9 cellular contexts compared by ENCODE assay signal in the genomic region with DNA sequence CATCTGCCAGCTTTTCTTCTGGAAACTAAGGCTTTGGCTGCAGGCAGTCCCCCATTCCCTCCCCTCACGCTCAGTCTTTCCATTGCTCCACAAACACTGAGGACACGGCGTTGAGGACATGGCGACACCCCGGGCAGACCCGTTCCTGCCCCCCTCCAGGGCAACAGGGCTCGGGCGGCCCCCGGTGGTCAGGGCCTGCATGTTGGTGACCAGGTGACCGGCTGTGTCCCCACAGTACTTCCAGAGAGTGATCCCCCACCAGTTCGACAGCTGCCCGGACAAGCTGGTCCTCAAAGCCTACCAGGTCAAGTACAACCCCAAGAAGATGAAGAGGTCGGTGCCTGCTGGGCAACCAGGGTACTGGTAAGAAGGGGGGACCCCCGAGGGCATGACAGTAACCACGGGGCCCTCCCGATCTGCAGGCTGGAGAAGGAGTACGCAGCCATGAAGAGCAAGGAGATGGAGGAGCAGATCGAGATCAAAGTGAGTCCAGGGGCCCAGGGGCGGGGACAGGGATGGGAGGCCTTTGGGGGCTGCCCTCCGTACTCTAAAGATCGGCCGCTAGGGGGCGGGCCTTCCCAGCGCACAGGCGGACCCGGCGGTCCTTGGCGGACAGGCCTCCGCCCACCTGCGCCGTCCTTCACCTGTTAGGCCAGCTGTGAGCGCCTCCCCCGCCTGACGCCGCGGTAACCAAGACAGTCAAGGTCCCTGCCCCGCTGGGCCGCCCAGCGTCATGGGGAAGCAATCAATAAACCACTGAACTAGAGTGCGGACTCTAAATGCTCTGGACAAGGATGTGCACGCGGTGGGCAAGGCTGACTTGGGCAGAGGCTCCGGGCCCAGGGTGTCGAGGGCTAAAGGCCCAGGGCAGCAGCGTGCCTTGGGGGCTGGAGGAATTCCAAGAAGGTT. TPM values are rescaled to one million over a fixed set of nuclear protein-coding genes. Genes with fewer than 3 reads are reported as not detected.
A peak's percentile ranks its signal among the peaks of the same experiment; 100 is the strongest.
DNase-seq lines count a peak whose midpoint lies in the region; ATAC-seq and TF ChIP-seq lines count a peak whose summit lies in the region.
"Had no signal": no experiment of that assay in that cellular context is flagged by ENCODE, and none has a peak within 500 bp of the region (broad histone marks: within the 10 kb centered on the region; RNA-seq: fewer than 3 reads in every experiment).

No MANE protein-coding gene starts in this region.

- TF ChIP-seq CTCF in GM10248 (IDR thresholded peaks at IDR 0.05; ENCODE audit: control extremely low read depth, extremely low read depth, low read depth, missing control alignments), result peak; percentile 75
- peak; percentile 80 to 89 (median 82) for TF ChIP-seq CTCF in adrenal gland (IDR thresholded peaks at IDR 0.05)
- TF ChIP-seq CTCF in right atrium auricular region (IDR thresholded peaks at IDR 0.05), result peak; percentile 77 to 88
- peak; percentile 79 for TF ChIP-seq CTCF in retinal pigment epithelial cell (conservative IDR thresholded peaks at IDR 0.05; ENCODE audit: low read depth, low read length)

- CTCF ChIA-PET in GM10248 (lab: Yijun Ruan, JAX), result interaction anchor here (0.6 to 3.0 kb wide), 29 partner anchors 9 to 285 kb away, joined by 3 to 34 read pairs (median 4); partner anchors contain the start of genes MAP2K7, SNAPC2, TIMM44 and TRAPPC5

- DNase-seq in GM10248 (ENCODE audit: extremely low spot score), result peak; percentile 93
- peak; percentile 72 for DNase-seq in NCI-H1048 (lab: John Stamatoyannopoulos, UW)
- peak; percentile 42 for DNase-seq in T follicular helper cell (ENCODE audit: low read depth)
- peak; percentile 86 to 95 (median 91) for DNase-seq in adrenal gland
- no peak for DNase-seq in right atrium auricular region (ENCODE audit: low spot score)
- no peak for DNase-seq in retinal pigment epithelial cell (ENCODE audit: low read depth)
- DNase-seq in foreskin melanocyte, result no peak

- POLR2A ChIA-PET in GM10248 (lab: Yijun Ruan, JAX), result no interaction called here

- ATAC-seq in GM21423 (IDR thresholded peaks at IDR 0.05; ENCODE audit: unreplicated experiment), result no peak

- intact Hi-C loops in adrenal gland (cut with DNase I), result no loop called here

- no peak overlapping the region for H3K4me3 ChIP-seq in adrenal gland
- no peak overlapping the region for H3K4me3 ChIP-seq in right atrium auricular region
- no peak overlapping the region for H3K4me3 ChIP-seq in retinal pigment epithelial cell (ENCODE audit: low read length)

- no peak for TF ChIP-seq POLR2A in adrenal gland (IDR thresholded peaks at IDR 0.05)

- H3K4me1 ChIP-seq in adrenal gland (replicated peaks in 1 of 2) (peaks cover 0 to 7% of the 10 kb centered on the region in 2 donors), right atrium auricular region (peaks cover 0 to 10% of the 10 kb centered on the region in 2 donors)

- H3K36me3 ChIP-seq in adrenal gland (replicated peaks in 1 of 2) (no peaks in the 10 kb centered on the region), right atrium auricular region (no peaks in the 10 kb centered on the region)

- H3K27me3 ChIP-seq in adrenal gland, result no peaks in the 10 kb centered on the region
- H3K27me3 ChIP-seq in right atrium auricular region, result no peaks in the 10 kb centered on the region

- 23 to 32% (median 27%) methylated on average over 9 to 45 of the region's 45 CpGs for whole genome bisulfite sequencing in adrenal gland, 4 donors

- no peak overlapping the region for H3K27ac ChIP-seq in adrenal gland
- H3K27ac ChIP-seq in right atrium auricular region, result no peak overlapping the region

- H3K9me3 ChIP-seq in adrenal gland (replicated peaks in 1 of 3), result no peaks in the 10 kb centered on the region
- no peaks in the 10 kb centered on the region for H3K9me3 ChIP-seq in right atrium auricular region

RNA-seq across cellular contexts. Expression of gene PRR36, which starts 21.1 kb away (rescaled TPM):
- 1 to 10 TPM in 4 of 8 donors, under 1 TPM in 3, not detected in 1; 0.47 to 5.2 (median 1.1) TPM for total RNA-seq in adrenal gland
- 1 to 10 TPM in 2 of 3 donors, under 1 TPM in 1; 0.51 to 4.6 (median 1.5) TPM for polyA plus RNA-seq in adrenal gland
- total RNA-seq in right atrium auricular region, result not detected
- total RNA-seq: dermis microvascular lymphatic vessel endothelial cell had no signal

RNA-seq across cellular contexts. Expression of gene EVI5L, which starts 23.1 kb away (rescaled TPM):
- total RNA-seq in adrenal gland (10 to 100 TPM; 12.7 to 22.2 (median 20.7) TPM), right atrium auricular region (10 to 100 TPM; 14.2 to 17.4 TPM)
- polyA plus RNA-seq in adrenal gland, result 10 to 100 TPM in 2 of 3 donors, 1 to 10 TPM in 1; 9.5 to 20.8 (median 14.9) TPM

RNA-seq across cellular contexts. Expression of gene LRRC8E, which starts 35.2 kb away (rescaled TPM):
- total RNA-seq in adrenal gland (10 to 100 TPM in 7 of 8 donors, 1 to 10 TPM in 1; 9.2 to 22.9 (median 12.6) TPM), right atrium auricular region (1 to 10 TPM; 1.5 to 2.1 TPM)
- 10 to 100 TPM in 1 of 3 donors, 1 to 10 TPM in 2; 2.4 to 11.4 (median 3.1) TPM for polyA plus RNA-seq in adrenal gland

RNA-seq across cellular contexts. Expression of gene MAP2K7, which starts 50.6 kb away (rescaled TPM):
- total RNA-seq in adrenal gland (10 to 100 TPM in 6 of 8 donors, 1 to 10 TPM in 2; 9.2 to 41.2 (median 23.2) TPM), right atrium auricular region (10 to 100 TPM; 12.0 to 14.4 TPM)
- 100 to 1,000 TPM in 1 of 3 donors, 10 to 100 TPM in 1, 1 to 10 TPM in 1; 7.5 to 110 (median 21.7) TPM for polyA plus RNA-seq in adrenal gland

Comparison
In these comparisons a context has a peak if more than half of its experiments do, and no peak if none do; other contexts are left out.
1. DNase-seq: peak in GM10248 (single experiment), NCI-H1048 (single experiment), T follicular helper cell (single experiment) and adrenal gland (7 of 7); none in right atrium auricular region (single experiment), retinal pigment epithelial cell (single experiment) and foreskin melanocyte (single experiment).
2. Peak in every context shown above with its lines, with median percentiles within 50 percentile points of each other: CTCF ChIP-seq.